Comparison of ENCODE assay signal across 1 cellular context in the genomic region with DNA sequence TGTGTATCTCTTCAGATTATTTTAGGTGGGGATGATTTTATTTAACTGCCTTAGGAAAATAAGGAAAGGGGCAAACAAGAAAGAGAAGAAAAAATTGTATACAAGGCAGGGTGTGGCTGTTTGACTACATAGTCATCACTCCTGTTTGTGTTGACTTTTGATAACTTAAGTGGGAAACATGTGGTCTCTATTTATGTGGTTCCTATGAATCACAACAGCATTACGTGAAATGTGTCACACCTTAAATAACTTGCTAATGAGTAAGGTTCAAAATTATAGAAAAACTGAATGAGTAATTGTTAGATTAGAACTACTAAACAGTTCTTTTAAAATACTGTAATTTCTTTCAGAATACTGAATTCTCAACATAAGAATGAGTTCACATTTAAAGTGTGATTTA.
TF ChIP-seq lines count a peak whose summit lies in the region.

No MANE protein-coding gene starts in this region.

TF ChIP-seq in HCT116, 20 proteins besides CTCF, POLR2A, EP300 and RAD21 (continued from another document):
- TF ChIP-seq, protein P1, sequence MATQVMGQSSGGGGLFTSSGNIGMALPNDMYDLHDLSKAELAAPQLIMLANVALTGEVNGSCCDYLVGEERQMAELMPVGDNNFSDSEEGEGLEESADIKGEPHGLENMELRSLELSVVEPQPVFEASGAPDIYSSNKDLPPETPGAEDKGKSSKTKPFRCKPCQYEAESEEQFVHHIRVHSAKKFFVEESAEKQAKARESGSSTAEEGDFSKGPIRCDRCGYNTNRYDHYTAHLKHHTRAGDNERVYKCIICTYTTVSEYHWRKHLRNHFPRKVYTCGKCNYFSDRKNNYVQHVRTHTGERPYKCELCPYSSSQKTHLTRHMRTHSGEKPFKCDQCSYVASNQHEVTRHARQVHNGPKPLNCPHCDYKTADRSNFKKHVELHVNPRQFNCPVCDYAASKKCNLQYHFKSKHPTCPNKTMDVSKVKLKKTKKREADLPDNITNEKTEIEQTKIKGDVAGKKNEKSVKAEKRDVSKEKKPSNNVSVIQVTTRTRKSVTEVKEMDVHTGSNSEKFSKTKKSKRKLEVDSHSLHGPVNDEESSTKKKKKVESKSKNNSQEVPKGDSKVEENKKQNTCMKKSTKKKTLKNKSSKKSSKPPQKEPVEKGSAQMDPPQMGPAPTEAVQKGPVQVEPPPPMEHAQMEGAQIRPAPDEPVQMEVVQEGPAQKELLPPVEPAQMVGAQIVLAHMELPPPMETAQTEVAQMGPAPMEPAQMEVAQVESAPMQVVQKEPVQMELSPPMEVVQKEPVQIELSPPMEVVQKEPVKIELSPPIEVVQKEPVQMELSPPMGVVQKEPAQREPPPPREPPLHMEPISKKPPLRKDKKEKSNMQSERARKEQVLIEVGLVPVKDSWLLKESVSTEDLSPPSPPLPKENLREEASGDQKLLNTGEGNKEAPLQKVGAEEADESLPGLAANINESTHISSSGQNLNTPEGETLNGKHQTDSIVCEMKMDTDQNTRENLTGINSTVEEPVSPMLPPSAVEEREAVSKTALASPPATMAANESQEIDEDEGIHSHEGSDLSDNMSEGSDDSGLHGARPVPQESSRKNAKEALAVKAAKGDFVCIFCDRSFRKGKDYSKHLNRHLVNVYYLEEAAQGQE (IDR thresholded peaks at IDR 0.05; ENCODE audit: low read depth) = no peak
- TF ChIP-seq JUND (IDR thresholded peaks at IDR 0.05) = peak; percentile 98
- TF ChIP-seq SIN3A (IDR thresholded peaks at IDR 0.05; ENCODE audit: low read depth) = peak; percentile 86
- peak; percentile 78 for TF ChIP-seq SRF (IDR thresholded peaks at IDR 0.05; ENCODE audit: low read depth)
- TF ChIP-seq CBX3 (IDR thresholded peaks at IDR 0.05; ENCODE audit: low read depth) = peak; percentile 68; the same call in 1 of the 2 replicates
